Comparison of ENCODE assay signal across 8 cellular contexts in genomic region chr1:212782422-212783154, GRCh38. TPM values are rescaled to one million over a fixed set of nuclear protein-coding genes. Genes with fewer than 3 reads are reported as not detected.
DNase-seq lines count a peak whose midpoint lies in the region; ATAC-seq, FAIRE-seq and TF ChIP-seq lines count a peak whose summit lies in the region.

No MANE protein-coding gene starts in this region.

- peaks cover 3 to 9% of the 10 kb centered on the region in 2 donors for H3K36me3 ChIP-seq in kidney (ENCODE audit: control insufficient read depth in 1 of 2, insufficient read depth in 2 of 2, low read length in 2 of 2)

- no peaks in the 10 kb centered on the region for H3K4me1 ChIP-seq in kidney (ENCODE audit: control insufficient read depth in 1 of 2, insufficient read depth in 1 of 2, low read depth in 1 of 2, low read length in 2 of 2)

- no peak overlapping the region for H3K9ac ChIP-seq in kidney (ENCODE audit: low read length in 2 of 2)

- intact Hi-C loops in kidney (cut with DNase I) = no loop called here

- in situ Hi-C loops in astrocyte of the cerebellum (cut with HindIII; ENCODE audit: low sequenced_read_pairs) = loop anchor here (10.0 kb wide), 1 partner anchor 168 kb away; no protein-coding TSS in a partner anchor

- peak; percentile 37 to 52 for ATAC-seq in activated naive CD4-positive, alpha-beta T cell treated with anti-CD3 and anti-CD28 coated beads, Interleukin-2, amount 50 U/mL, for 72 hours
- ATAC-seq in HG02970 (IDR thresholded peaks at IDR 0.05; ENCODE audit: low FRiP score, unreplicated experiment) = no peak

- no peaks in the 10 kb centered on the region for H3K9me3 ChIP-seq in kidney (ENCODE audit: control insufficient read depth in 1 of 2, low read length in 2 of 2)

- no peak overlapping the region for H3K27ac ChIP-seq in kidney (ENCODE audit: low read depth in 2 of 2, low read length in 2 of 2)

- H3K27ac Mint-ChIP-seq in activated naive CD4-positive, alpha-beta T cell treated with anti-CD3 and anti-CD28 coated beads, Interleukin-2, amount 50 U/mL, for 72 hours = no peak overlapping the region

- TF ChIP-seq CTCF in astrocyte of the cerebellum (IDR thresholded peaks at IDR 0.05; ENCODE audit: low read depth, low read length, missing control alignments) = peak; percentile 26
- TF ChIP-seq CTCF in kidney (IDR thresholded peaks at IDR 0.05; ENCODE audit: borderline replicate concordance, extremely low read depth, insufficient read depth) = peak; percentile 43

- H3K4me3 ChIP-seq in astrocyte of the cerebellum (ENCODE audit: low read depth, low read length) (no peak overlapping the region), kidney (ENCODE audit: low read length in 2 of 2) (no peak overlapping the region)

- peaks cover 5 to 8% of the 10 kb centered on the region in 2 donors for H3K36me3 Mint-ChIP-seq in activated naive CD4-positive, alpha-beta T cell treated with anti-CD3 and anti-CD28 coated beads, Interleukin-2, amount 50 U/mL, for 72 hours

- FAIRE-seq in kidney (lab: Jason Lieb, UNC) (peak; percentile 56), urothelium cell line (lab: Jason Lieb, UNC) (peak; percentile 56)

- no peak for DNase-seq in activated naive CD4-positive, alpha-beta T cell treated with anti-CD3 and anti-CD28 coated beads, Interleukin-2, amount 50 U/mL, for 72 hours (ENCODE audit: low spot score in 2 of 2)
- no peak for DNase-seq in activated naive CD4-positive, alpha-beta T cell treated with anti-CD3 and anti-CD28 coated beads, Interleukin-2, amount 50 U/mL, for 16 hours
- DNase-seq in NCI-H1694 (lab: John Stamatoyannopoulos, UW) = peak; percentile 51
- no peak for DNase-seq in astrocyte of the cerebellum (ENCODE audit: low read depth)
- DNase-seq in kidney = no peak
- no peak for DNase-seq in urothelium cell line (ENCODE audit: low spot score)
- no peak for DNase-seq in effector CD4-positive, alpha-beta T cell

- H3K9me3 Mint-ChIP-seq in activated naive CD4-positive, alpha-beta T cell treated with anti-CD3 and anti-CD28 coated beads, Interleukin-2, amount 50 U/mL, for 72 hours = no peaks in the 10 kb centered on the region

RNA-seq across cellular contexts. Expression of gene NSL1, which starts 9.0 kb away (rescaled TPM):
- total RNA-seq in activated naive CD4-positive, alpha-beta T cell treated with anti-CD3 and anti-CD28 coated beads, Interleukin-2, amount 50 U/mL, for 72 hours = 10 to 100 TPM; 27.8 to 33.8 TPM
- 34.5 TPM for total RNA-seq in kidney
- polyA plus RNA-seq in kidney (ENCODE audit: insufficient read depth, low read depth, low replicate concordance) = 19.5 TPM

RNA-seq across cellular contexts. Expression of gene TATDN3, which starts 9.1 kb away (rescaled TPM):
- 10 to 100 TPM; 12.2 to 12.9 TPM for total RNA-seq in activated naive CD4-positive, alpha-beta T cell treated with anti-CD3 and anti-CD28 coated beads, Interleukin-2, amount 50 U/mL, for 72 hours
- 18.6 TPM for total RNA-seq in kidney
- 19.5 TPM for polyA plus RNA-seq in kidney (ENCODE audit: insufficient read depth, low read depth, low replicate concordance)
